Comparison of ENCODE assay signal across 8 cellular contexts in genomic region chr9:114004221-114004716, GRCh38.
DNase-seq lines count a peak whose midpoint lies in the region; ATAC-seq and TF ChIP-seq lines count a peak whose summit lies in the region.
"Had no signal": no experiment of that assay in that cellular context is flagged by ENCODE, and none has a peak within 500 bp of the region (broad histone marks: within the 10 kb centered on the region; RNA-seq: fewer than 3 reads in every experiment).

No MANE protein-coding gene starts in this region.

- H3K4me3 ChIP-seq in Peyer's patch (no peak overlapping the region), spleen (no peak overlapping the region)

- TF ChIP-seq CTCF in Peyer's patch (IDR thresholded peaks at IDR 0.05) (no peak), spleen (IDR thresholded peaks at IDR 0.05 in 8 of 11, conservative IDR thresholded peaks at IDR 0.05 in 3 of 11) (no peak)

- 26 to 42% (median 41%) methylated on average over 15 of the region's 15 CpGs for WGBS in spleen, 5 donors

- H3K27me3 ChIP-seq in Peyer's patch (no peaks in the 10 kb centered on the region), spleen (replicated peaks in 1 of 7) (no peaks in the 10 kb centered on the region)

- TF ChIP-seq POLR2A in Peyer's patch (IDR thresholded peaks at IDR 0.05) (no peak), spleen (IDR thresholded peaks at IDR 0.05) (no peak)

- peak overlapping the region in 1 of 4 donors; percentile 10 for H3K27ac ChIP-seq in Peyer's patch
- H3K27ac ChIP-seq in caudate nucleus (ENCODE audit: low read depth, low read length): peak overlapping the region; percentile 65
- H3K27ac ChIP-seq in spleen: peak overlapping the region in 5 of 8 donors; percentile 4 to 60 (median 46)

- peak in 2 of 3 donors; percentile 45 to 46 for DNase-seq in Peyer's patch
- DNase-seq in caudate nucleus (lab: John Stamatoyannopoulos, UW): peak in 33 of 61 donors; percentile 12 to 61 (median 42)
- DNase-seq in islet precursor cell: peak; percentile 36
- peak; percentile 73 for DNase-seq in spleen
- DNase-seq in NK-92 treated with Interleukin-12 subunit alpha and Interleukin-12 subunit beta, amount 100 ng/mL, for 24 hours (lab: John Stamatoyannopoulos, UW): no peak
- DNase-seq in DMS79 (lab: John Stamatoyannopoulos, UW): no peak
- DNase-seq: MM.1S had no signal

- H3K4me1 ChIP-seq in Peyer's patch: no peaks in the 10 kb centered on the region
- H3K4me1 ChIP-seq in spleen: peaks cover 0 to 18% (median 7%) of the 10 kb centered on the region in 6 donors

- intact Hi-C loops in spleen (cut with DNase I; ENCODE audit: low total_unique reads): no loop called here

- ATAC-seq in GM21360 (IDR thresholded peaks at IDR 0.05; ENCODE audit: unreplicated experiment): no peak

- H3K9me3 ChIP-seq in Peyer's patch (no peaks in the 10 kb centered on the region), spleen (peaks cover 0 to 6% (median 0%) of the 10 kb centered on the region in 8 donors)

- H3K36me3 ChIP-seq in Peyer's patch (no peaks in the 10 kb centered on the region), spleen (peaks cover 0 to 53% (median 2%) of the 10 kb centered on the region in 6 donors)

Comparison
In these comparisons a context has a peak if more than half of its experiments do, and no peak if none do; other contexts are left out.
1. DNase-seq: peak in Peyer's patch (2 of 3), caudate nucleus (33 of 61), islet precursor cell (single experiment) and spleen (single experiment); none in NK-92 treated with Interleukin-12 subunit alpha and Interleukin-12 subunit beta, amount 100 ng/mL, for 24 hours (single experiment) and DMS79 (single experiment).